21 cellular contexts compared by ENCODE assay signal in the genomic region with DNA sequence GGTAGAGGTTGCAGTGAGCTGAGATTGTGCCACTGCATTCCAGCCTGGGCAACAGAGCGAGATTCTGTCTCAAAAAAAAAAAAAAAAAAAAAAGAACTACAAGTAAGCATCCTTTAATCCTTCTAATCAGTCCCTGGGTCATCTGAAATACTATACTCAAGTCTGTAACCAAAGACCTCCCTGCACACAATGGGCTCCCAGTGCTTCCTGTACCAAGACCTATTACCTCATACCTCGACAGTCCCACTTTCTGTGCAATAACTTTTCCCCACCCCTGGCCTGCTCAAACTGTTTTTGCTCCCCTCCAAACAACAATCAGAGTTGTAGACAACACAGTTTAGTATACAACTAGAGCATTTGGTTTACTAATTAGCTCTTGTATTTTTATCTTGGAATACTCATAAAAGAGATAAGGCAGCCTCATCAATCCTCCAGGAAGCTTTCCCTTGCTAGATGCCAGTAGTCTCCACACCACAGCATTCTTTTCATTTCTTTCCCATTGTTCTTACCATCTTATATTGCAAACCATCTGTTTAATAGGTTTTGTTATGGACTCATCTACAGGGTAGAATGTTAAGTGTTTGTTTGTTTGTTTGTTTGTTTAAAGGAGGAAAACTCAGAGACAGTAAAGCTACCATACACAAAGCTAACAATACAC. TPM values are rescaled to one million over a fixed set of nuclear protein-coding genes. Genes with fewer than 3 reads are reported as not detected.
A peak's percentile ranks its signal among the peaks of the same experiment; 100 is the strongest.
DNase-seq lines count a peak whose midpoint lies in the region; ATAC-seq, FAIRE-seq and TF ChIP-seq lines count a peak whose summit lies in the region.
"Had no signal": no experiment of that assay in that cellular context is flagged by ENCODE, and none has a peak within 500 bp of the region (broad histone marks: within the 10 kb centered on the region; RNA-seq: fewer than 3 reads in every experiment).

No MANE protein-coding gene starts in this region.

- no peak overlapping the region for H3K4me3 ChIP-seq in AG09309 (ENCODE audit: control insufficient read depth, low read depth, low read length)
- no peak overlapping the region for H3K4me3 ChIP-seq in SJSA1
- no peak overlapping the region for H3K4me3 ChIP-seq in fibroblast of villous mesenchyme (ENCODE audit: low read depth, low read length)
- H3K4me3 ChIP-seq: gastrocnemius medialis, sigmoid colon had no signal

- peaks cover 26% of the 10 kb centered on the region for H3K4me1 ChIP-seq in SJSA1 (replicated peaks)
- H3K4me1 ChIP-seq: gastrocnemius medialis, parathyroid adenoma, sigmoid colon had no signal

- FAIRE-seq in GM19239 (lab: Jason Lieb, UNC), result no peak
- FAIRE-seq: G401.6 had no signal

- ATAC-seq in GM21723 (IDR thresholded peaks at IDR 0.05; ENCODE audit: unreplicated experiment), result no peak
- ATAC-seq: gastrocnemius medialis; natural killer cell treated with Interleukin-12 subunit alpha and Interleukin-12 subunit beta and Interleukin-15 and Interleukin-18, amount 100 ng/mL, for 72 hours; stimulated activated memory B cell treated with anti-CD40 and anti-IgM and Interleukin-4, amounts not matched to agents 10 μg/mL and 1 μg/mL and 100 μg/mL, for 72 hours had no signal

- DNase-seq in AG09309 (ENCODE audit: low read depth) (peak; percentile 57), H4 (ENCODE audit: low spot score) (peak; percentile 35), SJSA1 (ENCODE audit: low read depth in 1 of 2, low spot score in 2 of 2) (peak; percentile 47 to 77), fibroblast of villous mesenchyme (ENCODE audit: low read depth) (peak; percentile 40), COR-L47 (lab: John Stamatoyannopoulos, UW) (no peak), GM19239 (ENCODE audit: insufficient read length, low spot score) (no peak), NCI-H2171 treated with DMSO at 0.1 percent for 48 hours (lab: John Stamatoyannopoulos, UW) (no peak)
- DNase-seq: activated naive CD8-positive, alpha-beta T cell treated with anti-CD3 and anti-CD28 coated beads, Interleukin-2, amount 10 ng/mL, durations not matched to agents 7 days and 5 days; dermis blood vessel endothelial cell; gastrocnemius medialis; HCEC 1CT; mesenchymal stem cell; NCI-H2081 treated with DMSO at 0.1 percent for 48 hours; NCI-H774; sigmoid colon; T-helper 9 cell had no signal

- no peaks in the 10 kb centered on the region for H3K36me3 ChIP-seq in SJSA1
- H3K36me3 ChIP-seq: gastrocnemius medialis, sigmoid colon had no signal

- H3K27me3 ChIP-seq in SJSA1 (replicated peaks), result peaks cover 5% of the 10 kb centered on the region
- H3K27me3 ChIP-seq: gastrocnemius medialis had no signal

- no peaks in the 10 kb centered on the region for H3K9me3 ChIP-seq in SJSA1 (replicated peaks)
- H3K9me3 ChIP-seq: gastrocnemius medialis, sigmoid colon had no signal

- TF ChIP-seq CTCF in AG09309 (IDR thresholded peaks at IDR 0.05; ENCODE audit: control insufficient read depth, insufficient read depth, low read depth, low read length, missing control alignments), result no peak
- no peak for TF ChIP-seq CTCF in fibroblast of villous mesenchyme (IDR thresholded peaks at IDR 0.05; ENCODE audit: insufficient read depth, low read depth, low read length)

- H3K27ac ChIP-seq in SJSA1, result peak overlapping the region; percentile 49
- H3K27ac ChIP-seq: gastrocnemius medialis, parathyroid adenoma, sigmoid colon had no signal

RNA-seq across cellular contexts. Expression of a gene that starts 19.2 kb away (rescaled TPM):
- total RNA-seq in H4 (2014; rRNA removed; shearing (Covaris generic)), result 10.0 and 12.7 TPM in 2 replicates
- total RNA-seq in SJSA1 (2014; rRNA removed; shearing (Covaris generic)), result 14.3 and 19.6 TPM in 2 replicates
- 20.3 and 26.3 TPM in 2 replicates for total RNA-seq in fibroblast of villous mesenchyme

RNA-seq across cellular contexts. Expression of a gene that starts 45.0 kb away (rescaled TPM):
- 146 and 157 TPM in 2 replicates for total RNA-seq in H4 (2014; rRNA removed; shearing (Covaris generic))
- 85.2 and 109 TPM in 2 replicates for total RNA-seq in SJSA1 (2014; rRNA removed; shearing (Covaris generic))
- 38.3 and 70.8 TPM in 2 replicates for total RNA-seq in fibroblast of villous mesenchyme

Comparison
In these comparisons a context has a peak if more than half of its experiments do, and no peak if none do; other contexts are left out.
1. DNase-seq: peak in AG09309 (single experiment), H4 (single experiment), SJSA1 (2 of 2) and fibroblast of villous mesenchyme (single experiment); none in COR-L47 (single experiment), GM19239 (single experiment) and NCI-H2171 treated with DMSO at 0.1 percent for 48 hours (single experiment).